Comparison of ENCODE assay signal across 1 cellular context in the genomic region with DNA sequence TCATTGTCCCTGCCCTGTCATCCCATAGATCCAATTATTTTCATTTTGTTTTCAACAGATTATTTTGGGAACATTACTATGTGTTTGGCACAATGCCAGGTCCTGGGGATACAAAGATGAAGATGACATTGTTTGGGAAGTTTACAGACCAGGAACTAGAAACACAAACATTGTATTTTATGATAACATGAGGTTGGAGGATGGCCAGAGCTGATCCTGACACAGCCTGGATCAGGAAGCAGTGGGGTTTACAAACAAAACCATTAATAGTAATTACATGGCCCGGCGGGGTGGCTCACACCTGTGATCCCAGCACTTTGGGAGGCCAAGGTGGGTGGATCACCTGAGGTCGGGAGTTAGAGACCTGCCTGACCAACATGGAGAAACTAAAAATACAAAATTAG.
TF ChIP-seq lines count a peak whose summit lies in the region.

No MANE protein-coding gene starts in this region.

TF ChIP-seq in HepG2, 621 proteins besides CTCF, POLR2A, EP300 and RAD21 (continued from another document and continues in another):
- TF ChIP-seq, protein P1, sequence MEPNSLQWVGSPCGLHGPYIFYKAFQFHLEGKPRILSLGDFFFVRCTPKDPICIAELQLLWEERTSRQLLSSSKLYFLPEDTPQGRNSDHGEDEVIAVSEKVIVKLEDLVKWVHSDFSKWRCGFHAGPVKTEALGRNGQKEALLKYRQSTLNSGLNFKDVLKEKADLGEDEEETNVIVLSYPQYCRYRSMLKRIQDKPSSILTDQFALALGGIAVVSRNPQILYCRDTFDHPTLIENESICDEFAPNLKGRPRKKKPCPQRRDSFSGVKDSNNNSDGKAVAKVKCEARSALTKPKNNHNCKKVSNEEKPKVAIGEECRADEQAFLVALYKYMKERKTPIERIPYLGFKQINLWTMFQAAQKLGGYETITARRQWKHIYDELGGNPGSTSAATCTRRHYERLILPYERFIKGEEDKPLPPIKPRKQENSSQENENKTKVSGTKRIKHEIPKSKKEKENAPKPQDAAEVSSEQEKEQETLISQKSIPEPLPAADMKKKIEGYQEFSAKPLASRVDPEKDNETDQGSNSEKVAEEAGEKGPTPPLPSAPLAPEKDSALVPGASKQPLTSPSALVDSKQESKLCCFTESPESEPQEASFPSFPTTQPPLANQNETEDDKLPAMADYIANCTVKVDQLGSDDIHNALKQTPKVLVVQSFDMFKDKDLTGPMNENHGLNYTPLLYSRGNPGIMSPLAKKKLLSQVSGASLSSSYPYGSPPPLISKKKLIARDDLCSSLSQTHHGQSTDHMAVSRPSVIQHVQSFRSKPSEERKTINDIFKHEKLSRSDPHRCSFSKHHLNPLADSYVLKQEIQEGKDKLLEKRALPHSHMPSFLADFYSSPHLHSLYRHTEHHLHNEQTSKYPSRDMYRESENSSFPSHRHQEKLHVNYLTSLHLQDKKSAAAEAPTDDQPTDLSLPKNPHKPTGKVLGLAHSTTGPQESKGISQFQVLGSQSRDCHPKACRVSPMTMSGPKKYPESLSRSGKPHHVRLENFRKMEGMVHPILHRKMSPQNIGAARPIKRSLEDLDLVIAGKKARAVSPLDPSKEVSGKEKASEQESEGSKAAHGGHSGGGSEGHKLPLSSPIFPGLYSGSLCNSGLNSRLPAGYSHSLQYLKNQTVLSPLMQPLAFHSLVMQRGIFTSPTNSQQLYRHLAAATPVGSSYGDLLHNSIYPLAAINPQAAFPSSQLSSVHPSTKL (CRISPR knock-in tag; IDR thresholded peaks at IDR 0.05), result peak; percentile 30; the same call in 1 of the 2 replicates
- TF ChIP-seq KLF15 (CRISPR knock-in tag; IDR thresholded peaks at IDR 0.05; ENCODE audit: borderline replicate concordance), result no peak
- TF ChIP-seq PRPF4 (IDR thresholded peaks at IDR 0.05; ENCODE audit: low read depth, low read length, poor library complexity, severe bottlenecking), result no peak
- TF ChIP-seq ZNF839 (CRISPR knock-in tag; IDR thresholded peaks at IDR 0.05; ENCODE audit: borderline replicate concordance), result no peak
- TF ChIP-seq, protein P2, sequence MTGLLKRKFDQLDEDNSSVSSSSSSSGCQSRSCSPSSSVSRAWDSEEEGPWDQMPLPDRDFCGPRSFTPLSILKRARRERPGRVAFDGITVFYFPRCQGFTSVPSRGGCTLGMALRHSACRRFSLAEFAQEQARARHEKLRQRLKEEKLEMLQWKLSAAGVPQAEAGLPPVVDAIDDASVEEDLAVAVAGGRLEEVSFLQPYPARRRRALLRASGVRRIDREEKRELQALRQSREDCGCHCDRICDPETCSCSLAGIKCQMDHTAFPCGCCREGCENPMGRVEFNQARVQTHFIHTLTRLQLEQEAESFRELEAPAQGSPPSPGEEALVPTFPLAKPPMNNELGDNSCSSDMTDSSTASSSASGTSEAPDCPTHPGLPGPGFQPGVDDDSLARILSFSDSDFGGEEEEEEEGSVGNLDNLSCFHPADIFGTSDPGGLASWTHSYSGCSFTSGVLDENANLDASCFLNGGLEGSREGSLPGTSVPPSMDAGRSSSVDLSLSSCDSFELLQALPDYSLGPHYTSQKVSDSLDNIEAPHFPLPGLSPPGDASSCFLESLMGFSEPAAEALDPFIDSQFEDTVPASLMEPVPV (CRISPR knock-in tag; IDR thresholded peaks at IDR 0.05), result no peak
- no peak for TF ChIP-seq ZSCAN29 (CRISPR knock-in tag; conservative IDR thresholded peaks at IDR 0.05)
- TF ChIP-seq AGO1 (IDR thresholded peaks at IDR 0.05; ENCODE audit: low read depth, low read length, poor library complexity, severe bottlenecking), result no peak
- TF ChIP-seq ZSCAN31 (CRISPR knock-in tag; IDR thresholded peaks at IDR 0.05; ENCODE audit: low read depth), result no peak
- TF ChIP-seq NFIC (IDR thresholded peaks at IDR 0.05; ENCODE audit: low read length), result peak; percentile 69; the same call in 1 of the 2 replicates
- TF ChIP-seq, protein P3, sequence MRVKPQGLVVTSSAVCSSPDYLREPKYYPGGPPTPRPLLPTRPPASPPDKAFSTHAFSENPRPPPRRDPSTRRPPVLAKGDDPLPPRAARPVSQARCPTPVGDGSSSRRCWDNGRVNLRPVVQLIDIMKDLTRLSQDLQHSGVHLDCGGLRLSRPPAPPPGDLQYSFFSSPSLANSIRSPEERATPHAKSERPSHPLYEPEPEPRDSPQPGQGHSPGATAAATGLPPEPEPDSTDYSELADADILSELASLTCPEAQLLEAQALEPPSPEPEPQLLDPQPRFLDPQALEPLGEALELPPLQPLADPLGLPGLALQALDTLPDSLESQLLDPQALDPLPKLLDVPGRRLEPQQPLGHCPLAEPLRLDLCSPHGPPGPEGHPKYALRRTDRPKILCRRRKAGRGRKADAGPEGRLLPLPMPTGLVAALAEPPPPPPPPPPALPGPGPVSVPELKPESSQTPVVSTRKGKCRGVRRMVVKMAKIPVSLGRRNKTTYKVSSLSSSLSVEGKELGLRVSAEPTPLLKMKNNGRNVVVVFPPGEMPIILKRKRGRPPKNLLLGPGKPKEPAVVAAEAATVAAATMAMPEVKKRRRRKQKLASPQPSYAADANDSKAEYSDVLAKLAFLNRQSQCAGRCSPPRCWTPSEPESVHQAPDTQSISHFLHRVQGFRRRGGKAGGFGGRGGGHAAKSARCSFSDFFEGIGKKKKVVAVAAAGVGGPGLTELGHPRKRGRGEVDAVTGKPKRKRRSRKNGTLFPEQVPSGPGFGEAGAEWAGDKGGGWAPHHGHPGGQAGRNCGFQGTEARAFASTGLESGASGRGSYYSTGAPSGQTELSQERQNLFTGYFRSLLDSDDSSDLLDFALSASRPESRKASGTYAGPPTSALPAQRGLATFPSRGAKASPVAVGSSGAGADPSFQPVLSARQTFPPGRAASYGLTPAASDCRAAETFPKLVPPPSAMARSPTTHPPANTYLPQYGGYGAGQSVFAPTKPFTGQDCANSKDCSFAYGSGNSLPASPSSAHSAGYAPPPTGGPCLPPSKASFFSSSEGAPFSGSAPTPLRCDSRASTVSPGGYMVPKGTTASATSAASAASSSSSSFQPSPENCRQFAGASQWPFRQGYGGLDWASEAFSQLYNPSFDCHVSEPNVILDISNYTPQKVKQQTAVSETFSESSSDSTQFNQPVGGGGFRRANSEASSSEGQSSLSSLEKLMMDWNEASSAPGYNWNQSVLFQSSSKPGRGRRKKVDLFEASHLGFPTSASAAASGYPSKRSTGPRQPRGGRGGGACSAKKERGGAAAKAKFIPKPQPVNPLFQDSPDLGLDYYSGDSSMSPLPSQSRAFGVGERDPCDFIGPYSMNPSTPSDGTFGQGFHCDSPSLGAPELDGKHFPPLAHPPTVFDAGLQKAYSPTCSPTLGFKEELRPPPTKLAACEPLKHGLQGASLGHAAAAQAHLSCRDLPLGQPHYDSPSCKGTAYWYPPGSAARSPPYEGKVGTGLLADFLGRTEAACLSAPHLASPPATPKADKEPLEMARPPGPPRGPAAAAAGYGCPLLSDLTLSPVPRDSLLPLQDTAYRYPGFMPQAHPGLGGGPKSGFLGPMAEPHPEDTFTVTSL (CRISPR knock-in tag; IDR thresholded peaks at IDR 0.05; ENCODE audit: borderline replicate concordance), result 0 out of 2 replicates have a peak, but pooled peaks have one; percentile 21
- no peak for TF ChIP-seq REL (CRISPR knock-in tag; conservative IDR thresholded peaks at IDR 0.05)
- TF ChIP-seq ZNF20 (CRISPR knock-in tag; IDR thresholded peaks at IDR 0.05), result no peak
- TF ChIP-seq HNRNPUL1 (IDR thresholded peaks at IDR 0.05; ENCODE audit: low read depth, low read length), result no peak
- TF ChIP-seq, protein P4, sequence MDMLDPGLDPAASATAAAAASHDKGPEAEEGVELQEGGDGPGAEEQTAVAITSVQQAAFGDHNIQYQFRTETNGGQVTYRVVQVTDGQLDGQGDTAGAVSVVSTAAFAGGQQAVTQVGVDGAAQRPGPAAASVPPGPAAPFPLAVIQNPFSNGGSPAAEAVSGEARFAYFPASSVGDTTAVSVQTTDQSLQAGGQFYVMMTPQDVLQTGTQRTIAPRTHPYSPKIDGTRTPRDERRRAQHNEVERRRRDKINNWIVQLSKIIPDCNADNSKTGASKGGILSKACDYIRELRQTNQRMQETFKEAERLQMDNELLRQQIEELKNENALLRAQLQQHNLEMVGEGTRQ (IDR thresholded peaks at IDR 0.05; ENCODE audit: low read depth, low read length), result no peak
- TF ChIP-seq, protein P4 (CRISPR knock-in tag; IDR thresholded peaks at IDR 0.05; ENCODE audit: borderline replicate concordance), result no peak
- TF ChIP-seq ZNF777 (CRISPR knock-in tag; IDR thresholded peaks at IDR 0.05), result no peak
- TF ChIP-seq EHMT2 (IDR thresholded peaks at IDR 0.05; ENCODE audit: borderline replicate concordance, low read depth, low read length), result no peak
- no peak for TF ChIP-seq ZSCAN22 (CRISPR knock-in tag; IDR thresholded peaks at IDR 0.05)
- TF ChIP-seq, protein P5, sequence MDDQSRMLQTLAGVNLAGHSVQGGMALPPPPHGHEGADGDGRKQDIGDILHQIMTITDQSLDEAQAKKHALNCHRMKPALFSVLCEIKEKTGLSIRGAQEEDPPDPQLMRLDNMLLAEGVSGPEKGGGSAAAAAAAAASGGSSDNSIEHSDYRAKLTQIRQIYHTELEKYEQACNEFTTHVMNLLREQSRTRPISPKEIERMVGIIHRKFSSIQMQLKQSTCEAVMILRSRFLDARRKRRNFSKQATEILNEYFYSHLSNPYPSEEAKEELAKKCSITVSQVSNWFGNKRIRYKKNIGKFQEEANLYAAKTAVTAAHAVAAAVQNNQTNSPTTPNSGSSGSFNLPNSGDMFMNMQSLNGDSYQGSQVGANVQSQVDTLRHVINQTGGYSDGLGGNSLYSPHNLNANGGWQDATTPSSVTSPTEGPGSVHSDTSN (CRISPR knock-in tag; IDR thresholded peaks at IDR 0.05; ENCODE audit: borderline replicate concordance), result no peak
- TF ChIP-seq, protein P6, sequence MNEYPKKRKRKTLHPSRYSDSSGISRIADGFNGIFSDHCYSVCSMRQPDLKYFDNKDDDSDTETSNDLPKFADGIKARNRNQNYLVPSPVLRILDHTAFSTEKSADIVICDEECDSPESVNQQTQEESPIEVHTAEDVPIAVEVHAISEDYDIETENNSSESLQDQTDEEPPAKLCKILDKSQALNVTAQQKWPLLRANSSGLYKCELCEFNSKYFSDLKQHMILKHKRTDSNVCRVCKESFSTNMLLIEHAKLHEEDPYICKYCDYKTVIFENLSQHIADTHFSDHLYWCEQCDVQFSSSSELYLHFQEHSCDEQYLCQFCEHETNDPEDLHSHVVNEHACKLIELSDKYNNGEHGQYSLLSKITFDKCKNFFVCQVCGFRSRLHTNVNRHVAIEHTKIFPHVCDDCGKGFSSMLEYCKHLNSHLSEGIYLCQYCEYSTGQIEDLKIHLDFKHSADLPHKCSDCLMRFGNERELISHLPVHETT (CRISPR knock-in tag; conservative IDR thresholded peaks at IDR 0.05), result no peak
- no peak for TF ChIP-seq NFYC (CRISPR knock-in tag; IDR thresholded peaks at IDR 0.05)
- no peak for TF ChIP-seq HOXA5 (CRISPR knock-in tag; IDR thresholded peaks at IDR 0.05)
- TF ChIP-seq RFXANK (CRISPR knock-in tag; IDR thresholded peaks at IDR 0.05), result no peak
- no peak for TF ChIP-seq GATAD1 (CRISPR knock-in tag; IDR thresholded peaks at IDR 0.05)
- no peak for TF ChIP-seq HOXA3 (CRISPR knock-in tag; IDR thresholded peaks at IDR 0.05)
- TF ChIP-seq MEF2D (CRISPR knock-in tag; IDR thresholded peaks at IDR 0.05), result no peak
- TF ChIP-seq ZNF792 (CRISPR knock-in tag; IDR thresholded peaks at IDR 0.05), result no peak
- TF ChIP-seq ELF3 (CRISPR knock-in tag; IDR thresholded peaks at IDR 0.05), result peak; percentile 84
- no peak for TF ChIP-seq CBX5 (CRISPR knock-in tag; IDR thresholded peaks at IDR 0.05; ENCODE audit: borderline replicate concordance)
- TF ChIP-seq, protein P7, sequence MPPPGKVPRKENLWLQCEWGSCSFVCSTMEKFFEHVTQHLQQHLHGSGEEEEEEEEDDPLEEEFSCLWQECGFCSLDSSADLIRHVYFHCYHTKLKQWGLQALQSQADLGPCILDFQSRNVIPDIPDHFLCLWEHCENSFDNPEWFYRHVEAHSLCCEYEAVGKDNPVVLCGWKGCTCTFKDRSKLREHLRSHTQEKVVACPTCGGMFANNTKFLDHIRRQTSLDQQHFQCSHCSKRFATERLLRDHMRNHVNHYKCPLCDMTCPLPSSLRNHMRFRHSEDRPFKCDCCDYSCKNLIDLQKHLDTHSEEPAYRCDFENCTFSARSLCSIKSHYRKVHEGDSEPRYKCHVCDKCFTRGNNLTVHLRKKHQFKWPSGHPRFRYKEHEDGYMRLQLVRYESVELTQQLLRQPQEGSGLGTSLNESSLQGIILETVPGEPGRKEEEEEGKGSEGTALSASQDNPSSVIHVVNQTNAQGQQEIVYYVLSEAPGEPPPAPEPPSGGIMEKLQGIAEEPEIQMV (CRISPR knock-in tag; IDR thresholded peaks at IDR 0.05; ENCODE audit: low read depth), result no peak
- no peak for TF ChIP-seq PHB2 (IDR thresholded peaks at IDR 0.05; ENCODE audit: partially characterized antibody)
- TF ChIP-seq U2AF1 (optimal IDR thresholded peaks at IDR 0.05; ENCODE audit: low read depth, low read length), result no peak
- no peak for TF ChIP-seq ZNF577 (CRISPR knock-in tag; IDR thresholded peaks at IDR 0.05; ENCODE audit: borderline replicate concordance, low read depth)
- TF ChIP-seq ZNF296 (CRISPR knock-in tag; conservative IDR thresholded peaks at IDR 0.05), result no peak
- TF ChIP-seq, protein P8, sequence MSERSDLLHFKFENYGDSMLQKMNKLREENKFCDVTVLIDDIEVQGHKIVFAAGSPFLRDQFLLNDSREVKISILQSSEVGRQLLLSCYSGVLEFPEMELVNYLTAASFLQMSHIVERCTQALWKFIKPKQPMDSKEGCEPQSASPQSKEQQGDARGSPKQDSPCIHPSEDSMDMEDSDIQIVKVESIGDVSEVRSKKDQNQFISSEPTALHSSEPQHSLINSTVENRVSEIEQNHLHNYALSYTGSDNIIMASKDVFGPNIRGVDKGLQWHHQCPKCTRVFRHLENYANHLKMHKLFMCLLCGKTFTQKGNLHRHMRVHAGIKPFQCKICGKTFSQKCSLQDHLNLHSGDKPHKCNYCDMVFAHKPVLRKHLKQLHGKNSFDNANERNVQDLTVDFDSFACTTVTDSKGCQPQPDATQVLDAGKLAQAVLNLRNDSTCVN (CRISPR knock-in tag; IDR thresholded peaks at IDR 0.05; ENCODE audit: borderline replicate concordance), result 0 out of 2 replicates have a peak, but pooled peaks have one; percentile 20
- peak; percentile 43; the same call in 1 of the 2 replicates for TF ChIP-seq MED1 (CRISPR knock-in tag; IDR thresholded peaks at IDR 0.05)
- no peak for TF ChIP-seq ZNF224 (CRISPR knock-in tag; IDR thresholded peaks at IDR 0.05)
- TF ChIP-seq CHD2 (IDR thresholded peaks at IDR 0.05; ENCODE audit: low read depth, low read length), result no peak
- TF ChIP-seq MAFK (conservative IDR thresholded peaks at IDR 0.05 in 1 of 2, IDR thresholded peaks at IDR 0.05 in 1 of 2; ENCODE audit: low read length in 2 of 2), result no peak
